In genomic region chr5:113147537-113147936, GRCh38 we compare ENCODE assay signal across 1 cellular context.
TF ChIP-seq lines count a peak whose summit lies in the region.

No MANE protein-coding gene starts in this region.

TF ChIP-seq in GM23338, 12 proteins besides CTCF, POLR2A, EP300 and RAD21 (continued from another document):
- TF ChIP-seq ZNF462 (CRISPR knock-in tag; IDR thresholded peaks at IDR 0.05): no peak
- no peak for TF ChIP-seq EZH2phosphoT487 (IDR thresholded peaks at IDR 0.05; ENCODE audit: unreplicated experiment)
- TF ChIP-seq STAT1 (IDR thresholded peaks at IDR 0.05; ENCODE audit: unreplicated experiment): no peak
- no peak for TF ChIP-seq ZNF331 (CRISPR knock-in tag; IDR thresholded peaks at IDR 0.05; ENCODE audit: low read depth)
